Comparison of ENCODE assay signal across 21 cellular contexts in the genomic region with DNA sequence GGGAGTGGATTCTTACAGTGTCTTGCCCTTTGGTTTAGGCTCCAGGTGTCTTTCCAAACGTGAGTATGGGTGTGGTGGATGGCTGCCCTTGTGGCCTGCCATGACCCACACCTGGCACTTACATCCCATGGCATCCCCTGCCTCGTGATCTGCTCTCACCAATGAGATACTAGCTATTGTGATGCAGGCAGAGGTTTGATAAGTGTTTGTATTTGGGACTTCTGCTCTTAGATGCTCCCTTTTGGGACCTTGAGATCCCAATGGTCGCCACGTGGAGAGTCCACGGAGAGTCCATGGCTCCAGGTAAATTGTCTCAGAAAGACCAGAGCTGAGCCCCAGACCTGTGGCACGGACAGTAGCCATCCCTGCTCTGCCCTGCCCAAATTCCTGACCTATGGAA.
"Had no signal": no experiment of that assay in that cellular context is flagged by ENCODE, and none has a peak within 500 bp of the region (broad histone marks: within the 10 kb centered on the region; RNA-seq: fewer than 3 reads in every experiment).

No MANE protein-coding gene starts in this region.

- H3K27me3 Mint-ChIP-seq: naive B cell had no signal

- H3K27ac Mint-ChIP-seq: mesothelial cell of epicardium, naive B cell had no signal

- H3K4me1 ChIP-seq: esophagus muscularis mucosa, gastrocnemius medialis, heart right ventricle, left lung, lower lobe of right lung had no signal

- H3K4me1 Mint-ChIP-seq: naive thymus-derived CD8-positive, alpha-beta T cell had no signal

- H3K4me3 ChIP-seq: coronary artery, dorsolateral prefrontal cortex, esophagus muscularis mucosa, gastrocnemius medialis, heart right ventricle, left lung, lower lobe of right lung, mucosa of descending colon had no signal

- H3K4me3 Mint-ChIP-seq: mesothelial cell of epicardium; naive B cell; naive thymus-derived CD8-positive, alpha-beta T cell had no signal

- DNase-seq: dermis blood vessel endothelial cell; dorsolateral prefrontal cortex; effector CD4-positive, alpha-beta T cell; effector memory CD4-positive, alpha-beta T cell; foreskin melanocyte; gastrocnemius medialis; glutamatergic neuron; head of caudate nucleus; heart right ventricle; hippocampal formation; left cardiac atrium; left lung; left ventricle myocardium superior; lower lobe of right lung; mesenchymal stem cell; mucosa of descending colon; naive B cell; naive thymus-derived CD8-positive, alpha-beta T cell had no signal

- H3K27ac ChIP-seq: coronary artery, esophagus muscularis mucosa, gastrocnemius medialis, heart right ventricle, left lung, lower lobe of right lung had no signal

- H3K27me3 ChIP-seq: dorsolateral prefrontal cortex, esophagus muscularis mucosa, gastrocnemius medialis, left lung had no signal

- H3K36me3 Mint-ChIP-seq: mesothelial cell of epicardium, naive B cell had no signal

- ATAC-seq: gastrocnemius medialis; heart right ventricle; left cardiac atrium; left lung; left ventricle myocardium superior; lower lobe of right lung; mucosa of descending colon; naive thymus-derived CD8-positive, alpha-beta T cell had no signal

- H3K9me3 Mint-ChIP-seq: mesothelial cell of epicardium; naive B cell; naive thymus-derived CD8-positive, alpha-beta T cell had no signal

- H3K36me3 ChIP-seq: gastrocnemius medialis had no signal

- H3K9me3 ChIP-seq: esophagus muscularis mucosa, gastrocnemius medialis, heart right ventricle, left lung, lower lobe of right lung, mucosa of descending colon had no signal
